In genomic region chr4:32697281-32697814, GRCh38 we compare ENCODE assay signal across 23 cellular contexts.
DNase-seq lines count a peak whose midpoint lies in the region; ATAC-seq, FAIRE-seq and TF ChIP-seq lines count a peak whose summit lies in the region.
"Had no signal": no experiment of that assay in that cellular context is flagged by ENCODE, and none has a peak within 500 bp of the region (broad histone marks: within the 10 kb centered on the region; RNA-seq: fewer than 3 reads in every experiment).

No MANE protein-coding gene starts in this region.

- H2BK15ac ChIP-seq in H1 (ENCODE audit: low read length): no peak overlapping the region

- BruUV-seq in MCF 10A (replicated peaks; lab: Mats Ljungman, UMichigan) (no TSS peak), mammary epithelial cell (replicated peaks; lab: Mats Ljungman, UMichigan) (no TSS peak), OCI-LY7 (replicated peaks; lab: Mats Ljungman, UMichigan) (no TSS peak)

- H3K79me1 ChIP-seq in H1 (ENCODE audit: low read depth, low read length): no peaks in the 10 kb centered on the region

- H3K56ac ChIP-seq in H1 (replicated peaks; ENCODE audit: insufficient read length, low read depth, low read length): no peak overlapping the region

- DNase-seq in MCF 10A (ENCODE audit: unreplicated experiment): peak; percentile 4
- no peak for DNase-seq in mammary epithelial cell
- DNase-seq in OCI-LY7 (ENCODE audit: low spot score): peak; percentile 2
- no peak for DNase-seq in H1 (ENCODE audit: low read depth in 1 of 2, low spot score in 2 of 2)
- no peak for DNase-seq in anterior cingulate cortex (lab: John Stamatoyannopoulos, UW)
- DNase-seq in Peyer's patch: no peak
- DNase-seq: Caco-2; CD4-positive, alpha-beta T cell; DMS153; EL; KG1; NCI-H1048; NCI-H1436; NCI-H2029; NCI-H2171 treated with DMSO at 0.1 percent for 48 hours; NCI-H446; SHP77; SK-N-SH; T-helper 1 cell had no signal

- H2BK12ac ChIP-seq in H1 (ENCODE audit: low read depth, low read length): no peak overlapping the region

- no peak overlapping the region for H3K9ac ChIP-seq in mammary epithelial cell (ENCODE audit: insufficient read depth, low read length)
- H3K9ac ChIP-seq in H1 (replicated peaks in 1 of 4; ENCODE audit: extremely low read depth in 1 of 4, low read depth in 3 of 4, low read length in 3 of 4): no peak overlapping the region
- H3K9ac ChIP-seq: SK-N-SH had no signal

- H2BK20ac ChIP-seq in H1 (ENCODE audit: low read length): no peak overlapping the region

- H4K91ac ChIP-seq in H1 (replicated peaks; ENCODE audit: insufficient read length, low read length): no peak overlapping the region

- POLR2A ChIA-PET in MCF 10A (lab: Yijun Ruan, JAX): interaction anchor here (0.7 kb wide), 1 partner anchor 1247 kb away, joined by 3 read pairs; no protein-coding TSS in a partner anchor
- POLR2A ChIA-PET in OCI-LY7 (lab: Charles Lee): interaction anchor here (0.5 to 0.7 kb wide), 2 partner anchors 232 to 1102 kb away, joined by 3 to 4 read pairs; no protein-coding TSS in a partner anchor
- POLR2A ChIA-PET in H1 (lab: Charles Lee; ENCODE audit: partially characterized antibody): no interaction called here

- no peak overlapping the region for H2AK5ac ChIP-seq in H1 (ENCODE audit: low read depth, low read length)

- TF ChIP-seq POLR2A in H1 (IDR thresholded peaks at IDR 0.05; ENCODE audit: control extremely low read depth in 1 of 2, low read depth in 2 of 2, low read length in 2 of 2) (no peak), Peyer's patch (IDR thresholded peaks at IDR 0.05) (no peak)

- H3K23ac ChIP-seq in H1 (ENCODE audit: insufficient read length): no peak overlapping the region

- no peak overlapping the region for H3K18ac ChIP-seq in H1 (ENCODE audit: extremely low read depth, low read length)

- no peak for TF ChIP-seq CTCF in MCF 10A (IDR thresholded peaks at IDR 0.05; ENCODE audit: unreplicated experiment)
- no peak for TF ChIP-seq CTCF in mammary epithelial cell (conservative IDR thresholded peaks at IDR 0.05 in 1 of 2, IDR thresholded peaks at IDR 0.05 in 1 of 2; ENCODE audit: extremely low read depth in 1 of 2, insufficient read depth in 1 of 2, low read depth in 1 of 2, low read length in 2 of 2)
- TF ChIP-seq CTCF in OCI-LY7 (conservative IDR thresholded peaks at IDR 0.05; ENCODE audit: low read length): peak; percentile 37; the same call in 1 of the 2 replicates
- no peak for TF ChIP-seq CTCF in H1 (IDR thresholded peaks at IDR 0.05; ENCODE audit: control extremely low read depth in 1 of 3, insufficient read depth in 1 of 3, low read depth in 1 of 3, low read length in 3 of 3)
- TF ChIP-seq CTCF in Peyer's patch (IDR thresholded peaks at IDR 0.05): no peak

- H3K79me2 ChIP-seq in mammary epithelial cell (ENCODE audit: insufficient read depth, low read length) (no peaks in the 10 kb centered on the region), OCI-LY7 (ENCODE audit: insufficient read depth, low read depth, low read length) (no peaks in the 10 kb centered on the region), H1 (ENCODE audit: control insufficient read depth in 1 of 2, insufficient read depth in 2 of 2, low read length in 2 of 2) (no peaks in the 10 kb centered on the region)

- H3K14ac ChIP-seq in H1 (ENCODE audit: insufficient read length): no peak overlapping the region

- no peak overlapping the region for H2BK120ac ChIP-seq in H1 (replicated peaks; ENCODE audit: low read depth, low read length)

- no peaks in the 10 kb centered on the region for H4K20me1 ChIP-seq in mammary epithelial cell (ENCODE audit: insufficient read depth, low read length)
- H4K20me1 ChIP-seq in OCI-LY7 (ENCODE audit: insufficient read depth, low read length): no peaks in the 10 kb centered on the region
- no peaks in the 10 kb centered on the region for H4K20me1 ChIP-seq in H1 (replicated peaks in 1 of 2; ENCODE audit: control insufficient read depth in 1 of 2, insufficient read depth in 2 of 2, low read length in 2 of 2)

- TF ChIP-seq EP300 in H1 (IDR thresholded peaks at IDR 0.05; ENCODE audit: borderline replicate concordance in 1 of 2, low read depth in 2 of 2, low read length in 2 of 2): no peak

- H3K9me2 ChIP-seq in OCI-LY7 (ENCODE audit: insufficient read depth, low read length): no peaks in the 10 kb centered on the region
- H3K9me2 ChIP-seq: SK-N-SH had no signal

- ATAC-seq in HG03095 (IDR thresholded peaks at IDR 0.05; ENCODE audit: unreplicated experiment): no peak
- ATAC-seq: A549 had no signal

- H3K4me3 ChIP-seq in mammary epithelial cell (replicated peaks in 1 of 3; ENCODE audit: insufficient read depth in 1 of 3, low read depth in 2 of 3, low read length in 3 of 3) (no peak overlapping the region), OCI-LY7 (ENCODE audit: low read depth, low read length, poor library complexity, severe bottlenecking) (no peak overlapping the region), H1 (ENCODE audit: extremely low read depth in 1 of 4, insufficient read depth in 2 of 4, low read depth in 3 of 4, low read length in 4 of 4) (no peak overlapping the region), Peyer's patch (no peak overlapping the region)
- H3K4me3 ChIP-seq: A549 had no signal

- H3K4me3 Mint-ChIP-seq in MCF 10A (ENCODE audit: unreplicated experiment): no peak overlapping the region
- H3K4me3 Mint-ChIP-seq: CD4-positive, alpha-beta T cell had no signal

- H3K4ac ChIP-seq in H1 (replicated peaks; ENCODE audit: insufficient read length, low read depth, low read length): no peak overlapping the region

- H3K27me3 Mint-ChIP-seq in MCF 10A (ENCODE audit: insufficient read depth, unreplicated experiment): no peaks in the 10 kb centered on the region
- H3K27me3 Mint-ChIP-seq: CD4-positive, alpha-beta T cell had no signal

- CTCF ChIA-PET in MCF 10A (lab: Yijun Ruan, JAX) (no interaction called here), mammary epithelial cell (lab: Charles Lee; ENCODE audit: low non-redundant PET) (no interaction called here), OCI-LY7 (lab: Charles Lee; ENCODE audit: unreplicated experiment) (no interaction called here), H1 (lab: Charles Lee; ENCODE audit: partially characterized antibody) (interaction anchor here (0.6 kb wide), 1 partner anchor 934 kb away, joined by 4 read pairs; no protein-coding TSS in a partner anchor)

- no peak overlapping the region for H2BK5ac ChIP-seq in H1 (ENCODE audit: low read depth, low read length)

- WGBS in mammary epithelial cell (ENCODE audit: low coverage, missing lambda C conversion rate): 37% methylated on average over 2 of the region's 2 CpGs
- 93% methylated on average over 2 of the region's 2 CpGs; no CpG with 5 or more reads in 1 of the 2 experiments for WGBS in H1 (ENCODE audit: extremely low coverage in 1 of 2, insufficient coverage in 1 of 2, insufficient read length in 1 of 2, insufficient replicate concordance in 2 of 2, low coverage in 1 of 2, low lambda C conversion rate in 2 of 2, missing lambda C conversion rate in 1 of 2), 2 experiments

- dilution Hi-C loops in mammary epithelial cell (cut with HindIII; ENCODE audit: low sequenced_read_pairs): no loop called here

- intact Hi-C loops in MCF 10A (cut with micrococcal nuclease) (no loop called here), mammary epithelial cell (cut with micrococcal nuclease) (no loop called here), OCI-LY7 (cut with micrococcal nuclease; ENCODE audit: unreplicated experiment) (no loop called here)

- no peak for TF ChIP-seq RAD21 in H1 (IDR thresholded peaks at IDR 0.05 in 1 of 2, conservative IDR thresholded peaks at IDR 0.05 in 1 of 2; ENCODE audit: low read depth in 2 of 2, low read length in 2 of 2)

- H2AFZ ChIP-seq in mammary epithelial cell (ENCODE audit: low read depth, low read length): no peak overlapping the region
- H2AFZ ChIP-seq in OCI-LY7 (ENCODE audit: low read length): 0 out of 2 replicates have a peak overlapping the region, but pooled peaks have one; percentile 16
- peak overlapping the region; percentile 62; the same call in 1 of the 2 replicates for H2AFZ ChIP-seq in H1 (ENCODE audit: low read length)

- FAIRE-seq in H1 (lab: Jason Lieb, UNC): no peak
- FAIRE-seq: A549, GM12891, H54 had no signal

- in situ Hi-C loops in mammary epithelial cell (cut with MboI; ENCODE audit: low sequenced_read_pairs in 2 of 2): no loop called here

- H4K8ac ChIP-seq in H1 (ENCODE audit: extremely low read depth, insufficient read depth, low read length): no peak overlapping the region

- H3K27ac Mint-ChIP-seq in MCF 10A (ENCODE audit: low read depth, unreplicated experiment): no peak overlapping the region
- H3K27ac Mint-ChIP-seq: CD4-positive, alpha-beta T cell had no signal

- H3K9me3 ChIP-seq in mammary epithelial cell (replicated peaks; ENCODE audit: insufficient read depth, low read length) (peaks cover 8% of the 10 kb centered on the region), OCI-LY7 (ENCODE audit: low read length) (no peaks in the 10 kb centered on the region), H1 (ENCODE audit: insufficient read depth in 2 of 2, low read depth in 1 of 2, low read length in 1 of 2) (no peaks in the 10 kb centered on the region), Peyer's patch (no peaks in the 10 kb centered on the region)
- H3K9me3 ChIP-seq: A549, Caco-2, SK-N-SH had no signal

- H3K23me2 ChIP-seq in H1 (ENCODE audit: low read depth, low read length): peaks cover 1% of the 10 kb centered on the region; the same call in 1 of the 2 replicates

- H4K5ac ChIP-seq in H1 (ENCODE audit: insufficient read length, low read depth, low read length): no peak overlapping the region

- H3K36me3 Mint-ChIP-seq in MCF 10A (ENCODE audit: insufficient read depth, unreplicated experiment): peaks cover 7% of the 10 kb centered on the region

- H3K27ac ChIP-seq in mammary epithelial cell (ENCODE audit: insufficient read depth, low read depth, low read length) (no peak overlapping the region), OCI-LY7 (ENCODE audit: low read depth, low read length, poor library complexity, severe bottlenecking) (no peak overlapping the region), H1 (ENCODE audit: low read depth, low read length) (no peak overlapping the region), Peyer's patch (no peak overlapping the region)
- H3K27ac ChIP-seq: A549 had no signal

- H3K36me3 ChIP-seq in mammary epithelial cell (ENCODE audit: insufficient read depth, low read length) (no peaks in the 10 kb centered on the region), OCI-LY7 (ENCODE audit: insufficient read depth, low read length) (no peaks in the 10 kb centered on the region), H1 (ENCODE audit: control insufficient read depth in 2 of 4, insufficient read depth in 4 of 4, low read length in 3 of 4) (no peaks in the 10 kb centered on the region), Peyer's patch (no peaks in the 10 kb centered on the region)

- H3K4me1 Mint-ChIP-seq in MCF 10A (ENCODE audit: insufficient read depth, unreplicated experiment): peaks cover 19% of the 10 kb centered on the region

- H3K27me3 ChIP-seq in mammary epithelial cell (ENCODE audit: insufficient read depth, low read length): no peaks in the 10 kb centered on the region
- H3K27me3 ChIP-seq in H1 (replicated peaks in 1 of 4; ENCODE audit: control insufficient read depth in 3 of 4, extremely low read depth in 1 of 4, insufficient read depth in 3 of 4, low read length in 3 of 4): no peaks in the 10 kb centered on the region
- H3K27me3 ChIP-seq in Peyer's patch: no peaks in the 10 kb centered on the region

- no peak overlapping the region for H3K4me2 ChIP-seq in mammary epithelial cell (ENCODE audit: insufficient read depth, low read depth, low read length)
- no peak overlapping the region for H3K4me2 ChIP-seq in OCI-LY7 (ENCODE audit: low read length)
- H3K4me2 ChIP-seq in H1 (ENCODE audit: insufficient read depth in 1 of 2, low read depth in 2 of 2, low read length in 2 of 2): no peak overlapping the region
- H3K4me2 ChIP-seq: A549, SK-N-SH had no signal

- H3K9me3 Mint-ChIP-seq in MCF 10A (ENCODE audit: unreplicated experiment): peaks cover 20% of the 10 kb centered on the region

- H3K4me1 ChIP-seq in mammary epithelial cell (ENCODE audit: insufficient read depth, low read length): no peaks in the 10 kb centered on the region
- H3K4me1 ChIP-seq in OCI-LY7 (ENCODE audit: insufficient read depth, low read length, poor library complexity, severe bottlenecking): no peaks in the 10 kb centered on the region
- H3K4me1 ChIP-seq in H1 (replicated peaks in 1 of 4; ENCODE audit: control insufficient read depth in 3 of 4, insufficient read depth in 4 of 4, low read length in 3 of 4): no peaks in the 10 kb centered on the region
- H3K4me1 ChIP-seq in Peyer's patch: no peaks in the 10 kb centered on the region
- H3K4me1 ChIP-seq: A549 had no signal

Comparison
In these comparisons a context has a peak if more than half of its experiments do, and no peak if none do; other contexts are left out.
1. DNase-seq: peak in MCF 10A (single experiment) and OCI-LY7 (single experiment); none in mammary epithelial cell (single experiment), H1 (0 of 2), anterior cingulate cortex (0 of 58) and Peyer's patch (0 of 3).